Comparison of ENCODE assay signal across 19 cellular contexts in the genomic region with DNA sequence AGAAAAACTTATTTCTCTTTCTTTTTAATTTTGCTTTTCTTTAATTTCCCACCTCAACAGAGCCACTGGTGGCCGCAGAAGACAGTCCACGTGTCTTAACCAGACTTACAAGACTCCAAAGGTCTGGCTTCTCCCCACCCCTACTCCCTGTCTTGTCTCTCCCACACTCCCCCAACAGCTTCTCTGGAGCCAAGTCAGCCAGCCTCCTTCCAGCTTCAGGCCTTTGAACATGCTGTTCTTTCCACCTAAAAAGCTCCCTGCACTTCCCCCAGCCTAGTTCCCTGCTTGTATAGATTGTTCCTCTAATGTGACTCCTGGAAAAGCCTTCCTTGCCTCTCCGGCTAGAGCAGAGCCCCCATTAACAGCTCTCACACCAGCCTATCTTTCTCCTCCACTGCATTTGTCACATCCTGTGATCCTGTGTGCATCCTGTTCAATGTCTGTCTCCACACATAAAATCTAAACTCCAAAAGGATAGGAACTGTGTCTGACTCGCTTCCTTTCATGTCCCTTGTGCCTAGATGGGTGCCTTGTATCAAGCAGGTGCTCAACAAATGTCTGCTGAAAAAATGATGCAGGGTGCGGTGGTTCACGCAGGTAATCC. TPM values are rescaled to one million over a fixed set of nuclear protein-coding genes. Genes with fewer than 3 reads are reported as not detected.
A peak's percentile ranks its signal among the peaks of the same experiment; 100 is the strongest.
DNase-seq lines count a peak whose midpoint lies in the region; ATAC-seq and TF ChIP-seq lines count a peak whose summit lies in the region.
"Had no signal": no experiment of that assay in that cellular context is flagged by ENCODE, and none has a peak within 500 bp of the region (broad histone marks: within the 10 kb centered on the region; RNA-seq: fewer than 3 reads in every experiment).

No MANE protein-coding gene starts in this region.

- TF ChIP-seq POLR2A in uterus (IDR thresholded peaks at IDR 0.05): no peak

- ATAC-seq in left ventricle myocardium superior (peak; percentile 40), Right ventricle myocardium inferior (no peak), GM21717 (IDR thresholded peaks at IDR 0.05; ENCODE audit: unreplicated experiment) (no peak)
- no peak for ATAC-seq in activated naive CD8-positive, alpha-beta T cell treated with anti-CD3 and anti-CD28 coated beads, Interleukin-2, amount 50 U/mL, for 24 hours
- ATAC-seq: HCT116, HepG2 had no signal

- no peaks in the 10 kb centered on the region for H3K27me3 Mint-ChIP-seq in endodermal cell (ENCODE audit: insufficient read depth)
- peaks cover 3% of the 10 kb centered on the region for H3K27me3 Mint-ChIP-seq in nephron progenitor cell (ENCODE audit: low read depth, poor library complexity)
- no peaks in the 10 kb centered on the region for H3K27me3 Mint-ChIP-seq in activated naive CD8-positive, alpha-beta T cell treated with anti-CD3 and anti-CD28 coated beads, Interleukin-2, amount 50 U/mL, for 24 hours

- H3K9ac ChIP-seq in endodermal cell (ENCODE audit: extremely low read depth, low read length, poor library complexity, severe bottlenecking): no peak overlapping the region

- no peaks in the 10 kb centered on the region for H3K9me3 ChIP-seq in endodermal cell (ENCODE audit: control insufficient read depth, low read length)
- no peaks in the 10 kb centered on the region for H3K9me3 ChIP-seq in uterus

- H3K4me1 Mint-ChIP-seq in endodermal cell (peaks cover 11% of the 10 kb centered on the region), nephron progenitor cell (peaks cover 16% of the 10 kb centered on the region)
- no peaks in the 10 kb centered on the region for H3K4me1 Mint-ChIP-seq in activated naive CD8-positive, alpha-beta T cell treated with anti-CD3 and anti-CD28 coated beads, Interleukin-2, amount 50 U/mL, for 24 hours

- H3K27ac ChIP-seq in endodermal cell (ENCODE audit: low read depth, low read length) (no peak overlapping the region), uterus (peak overlapping the region; percentile 35 to 77)

- 76 to 80% methylated on average over 6 of the region's 6 CpGs for WGBS in endodermal cell (ENCODE audit: insufficient coverage in 1 of 2, insufficient read length in 1 of 2), 2 experiments

- H3K4me3 Mint-ChIP-seq in endodermal cell (no peak overlapping the region), nephron progenitor cell (no peak overlapping the region)
- H3K4me3 Mint-ChIP-seq in activated naive CD8-positive, alpha-beta T cell treated with anti-CD3 and anti-CD28 coated beads, Interleukin-2, amount 50 U/mL, for 24 hours: no peak overlapping the region

- H3K4me3 ChIP-seq in endodermal cell (ENCODE audit: low read length) (no peak overlapping the region), uterus (no peak overlapping the region)

- H3K27me3 ChIP-seq in endodermal cell (ENCODE audit: control insufficient read depth, insufficient read depth, low read length, poor library complexity, severe bottlenecking) (no peaks in the 10 kb centered on the region), uterus (no peaks in the 10 kb centered on the region)

- H3K36me3 Mint-ChIP-seq in endodermal cell (ENCODE audit: low read depth) (peaks cover 7% of the 10 kb centered on the region), nephron progenitor cell (ENCODE audit: low read depth) (peaks cover 11% of the 10 kb centered on the region)
- H3K36me3 Mint-ChIP-seq in activated naive CD8-positive, alpha-beta T cell treated with anti-CD3 and anti-CD28 coated beads, Interleukin-2, amount 50 U/mL, for 24 hours (ENCODE audit: low read depth): no peaks in the 10 kb centered on the region

- no peak for DNase-seq in left ventricle myocardium superior
- DNase-seq in Right ventricle myocardium inferior (ENCODE audit: missing footprints): no peak
- DNase-seq in endodermal cell: no peak
- DNase-seq in nephron progenitor cell: no peak
- peak; percentile 39 to 52 for DNase-seq in uterus
- no peak for DNase-seq in activated naive CD8-positive, alpha-beta T cell treated with anti-CD3 and anti-CD28 coated beads, Interleukin-2, amount 50 U/mL, for 24 hours
- no peak for DNase-seq in NCI-H1092 (lab: John Stamatoyannopoulos, UW)
- DNase-seq: activated CD4-positive, alpha-beta T cell treated with anti-CD3 and anti-CD28 coated beads, Interleukin-2, amount 50 U/mL, for 1 hour; activated effector memory CD4-positive, alpha-beta T cell treated with Interleukin-2 at 50 U/mL for 16 hours; EL; kidney; mesendoderm; NCI-H1105; SHP77 treated with DMSO at 0.1 percent for 48 hours; stimulated activated CD4-positive, alpha-beta T cell treated with anti-CD3 and anti-CD28 coated beads, Interleukin-12 subunit alpha, Interleukin-12 subunit beta, amount 100 ng/mL, for 4 hours; T-helper 1 cell had no signal

- H3K9me3 Mint-ChIP-seq in endodermal cell: no peaks in the 10 kb centered on the region
- no peaks in the 10 kb centered on the region for H3K9me3 Mint-ChIP-seq in nephron progenitor cell
- H3K9me3 Mint-ChIP-seq in activated naive CD8-positive, alpha-beta T cell treated with anti-CD3 and anti-CD28 coated beads, Interleukin-2, amount 50 U/mL, for 24 hours: no peaks in the 10 kb centered on the region

- H3K36me3 ChIP-seq in endodermal cell (ENCODE audit: control insufficient read depth, insufficient read depth, low read length) (no peaks in the 10 kb centered on the region), uterus (no peaks in the 10 kb centered on the region)

- H3K27ac Mint-ChIP-seq in endodermal cell (peak overlapping the region; percentile 5), nephron progenitor cell (peak overlapping the region; percentile 76)
- H3K27ac Mint-ChIP-seq in activated naive CD8-positive, alpha-beta T cell treated with anti-CD3 and anti-CD28 coated beads, Interleukin-2, amount 50 U/mL, for 24 hours: no peak overlapping the region

- TF ChIP-seq CTCF in endodermal cell (conservative IDR thresholded peaks at IDR 0.05): no peak
- no peak for TF ChIP-seq CTCF in nephron progenitor cell (IDR thresholded peaks at IDR 0.05)
- no peak for TF ChIP-seq CTCF in uterus (IDR thresholded peaks at IDR 0.05)

- intact Hi-C loops in left ventricle myocardium superior (cut with micrococcal nuclease) (no loop called here), Right ventricle myocardium inferior (cut with DNase I) (no loop called here), uterus (cut with DNase I; ENCODE audit: low total_unique reads) (no loop called here)

- H3K4me1 ChIP-seq in endodermal cell (ENCODE audit: control insufficient read depth, insufficient read depth, low read length) (peaks cover 7% of the 10 kb centered on the region), uterus (peaks cover 0 to 4% of the 10 kb centered on the region in 2 donors)

RNA-seq across cellular contexts. Expression of a gene that starts 7.8 kb away (rescaled TPM):
- total RNA-seq in left ventricle myocardium superior: 144 TPM
- total RNA-seq in Right ventricle myocardium inferior: 166 TPM
- total RNA-seq in endodermal cell: 100 to 1,000 TPM; 326 to 424 TPM
- polyA plus RNA-seq in endodermal cell (2013, experiment 1 of 2): 494 TPM
- 464 TPM for polyA plus RNA-seq in endodermal cell (2013, experiment 2 of 2)
- 100 to 1,000 TPM; 239 to 457 (median 291) TPM for total RNA-seq in uterus

RNA-seq across cellular contexts. Expression of a gene that starts 18.6 kb away (rescaled TPM):
- total RNA-seq in left ventricle myocardium superior (38.9 TPM), Right ventricle myocardium inferior (40.1 TPM), endodermal cell (100 to 1,000 TPM; 291 to 324 TPM), uterus (100 to 1,000 TPM in 2 of 4 donors, 10 to 100 TPM in 2; 10.5 to 150 (median 91.1) TPM)
- 223 TPM for polyA plus RNA-seq in endodermal cell (2013, experiment 1 of 2)
- polyA plus RNA-seq in endodermal cell (2013, experiment 2 of 2): 209 TPM

RNA-seq across cellular contexts. Expression of a gene that starts 40.8 kb away (rescaled TPM):
- total RNA-seq in left ventricle myocardium superior (38.0 TPM), Right ventricle myocardium inferior (42.9 TPM), endodermal cell (10 to 100 TPM; 35.5 to 55.1 TPM), uterus (100 to 1,000 TPM in 1 of 4 donors, 10 to 100 TPM in 3; 18.5 to 117 (median 25.9) TPM)
- polyA plus RNA-seq in endodermal cell (2013, experiment 1 of 2): 57.3 TPM
- 51.5 TPM for polyA plus RNA-seq in endodermal cell (2013, experiment 2 of 2)

RNA-seq across cellular contexts. Expression of a gene that starts 41.9 kb away (rescaled TPM):
- total RNA-seq in left ventricle myocardium superior (13.1 TPM), Right ventricle myocardium inferior (12.1 TPM), endodermal cell (10 to 100 TPM; 24.5 to 33.2 TPM), uterus (10 to 100 TPM; 11.8 to 31.9 (median 18.3) TPM)
- polyA plus RNA-seq in endodermal cell (2013, experiment 1 of 2): 23.9 TPM
- 22.8 TPM for polyA plus RNA-seq in endodermal cell (2013, experiment 2 of 2)

RNA-seq across cellular contexts. Expression of a gene that starts 42.0 kb away (rescaled TPM):
- total RNA-seq in left ventricle myocardium superior (15.8 TPM), Right ventricle myocardium inferior (16.1 TPM), endodermal cell (10 to 100 TPM; 31.6 to 34.8 TPM), uterus (10 to 100 TPM in 2 of 4 donors, 1 to 10 TPM in 2; 1.2 to 16.8 (median 8.0) TPM)
- polyA plus RNA-seq in endodermal cell (2013, experiment 1 of 2): 47.9 TPM
- polyA plus RNA-seq in endodermal cell (2013, experiment 2 of 2): 46.5 TPM

Comparison
In these comparisons a context has a peak if more than half of its experiments do, and no peak if none do; other contexts are left out.
1. DNase-seq: peak in uterus (2 of 2); none in left ventricle myocardium superior (single experiment), Right ventricle myocardium inferior (single experiment), endodermal cell (single experiment), nephron progenitor cell (single experiment), activated naive CD8-positive, alpha-beta T cell treated with anti-CD3 and anti-CD28 coated beads, Interleukin-2, amount 50 U/mL, for 24 hours (single experiment) and NCI-H1092 (single experiment).